ENCODE assay signal across 10 cellular contexts in the genomic region with DNA sequence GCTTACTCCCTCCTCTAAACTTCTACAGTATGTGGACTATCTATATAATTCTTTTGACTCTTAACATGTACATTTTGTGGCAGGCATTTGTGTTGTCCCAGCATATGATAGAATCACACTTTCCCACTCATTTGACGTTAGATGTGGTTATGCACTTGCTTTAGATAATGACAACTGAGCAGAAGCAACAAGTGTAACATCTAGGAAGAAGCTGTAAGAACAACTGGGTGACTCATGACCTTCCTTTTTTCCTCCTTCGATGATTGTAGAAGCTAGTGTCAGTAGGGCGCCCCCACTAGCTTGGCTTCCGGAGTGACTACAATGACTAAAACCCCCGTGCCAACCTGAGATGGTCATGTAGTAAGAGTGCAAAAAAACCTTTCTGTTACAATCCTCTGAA.
DNase-seq lines count a peak whose midpoint lies in the region; ATAC-seq and TF ChIP-seq lines count a peak whose summit lies in the region.
"Had no signal": no experiment of that assay in that cellular context is flagged by ENCODE, and none has a peak within 500 bp of the region (broad histone marks: within the 10 kb centered on the region; RNA-seq: fewer than 3 reads in every experiment).

No MANE protein-coding gene starts in this region.

- DNase-seq in NOMO-1 treated with DMSO at 0.1 percent for 48 hours (lab: John Stamatoyannopoulos, UW; ENCODE audit: unreplicated experiment), result peak; percentile 62
- no peak for DNase-seq in NOMO-1 treated with dmso at 0.1 percent for 144 hours (lab: John Stamatoyannopoulos, UW; ENCODE audit: unreplicated experiment)
- DNase-seq in activated T-cell treated with anti-CD3 and anti-CD28 coated beads, Interleukin-2, amount 50 U/mL, for 1 hour, result peak; percentile 66
- DNase-seq in natural killer cell, result peak; percentile 42
- DNase-seq in stimulated activated naive CD8-positive, alpha-beta T cell treated with anti-CD3 and anti-CD28 coated beads, Interleukin-15, amount 100 ng/mL, for 72 hours, result peak; percentile 61 to 81
- DNase-seq in endodermal cell, result no peak
- DNase-seq in NCI-H2196 treated with DMSO at 0.1 percent for 48 hours (lab: John Stamatoyannopoulos, UW; ENCODE audit: unreplicated experiment), result no peak
- no peak for DNase-seq in NCI-H524 (lab: John Stamatoyannopoulos, UW)

- intact Hi-C loops in natural killer cell (cut with micrococcal nuclease), result loop anchor here (1.0 kb wide), 2 partner anchors 16 to 75 kb away; a partner anchor contains a TSS

- 85 to 87% methylated on average over 2 to 5 of the region's 5 CpGs for WGBS in endodermal cell (ENCODE audit: insufficient coverage in 1 of 2, insufficient read length in 1 of 2), 2 experiments

- H3K27me3 ChIP-seq in endodermal cell (ENCODE audit: control insufficient read depth, insufficient read depth, low read length, poor library complexity, severe bottlenecking), result no peaks in the 10 kb centered on the region

- H3K27ac Mint-ChIP-seq in natural killer cell (peak overlapping the region; percentile 52 to 81), endodermal cell (no peak overlapping the region)
- H3K27ac Mint-ChIP-seq in stimulated activated naive CD8-positive, alpha-beta T cell treated with anti-CD3 and anti-CD28 coated beads, Interleukin-15, amount 100 ng/mL, for 72 hours, result peak overlapping the region; percentile 94 to 99

- TF ChIP-seq CTCF in natural killer cell (IDR thresholded peaks at IDR 0.05), result peak; percentile 10
- no peak for TF ChIP-seq CTCF in endodermal cell (conservative IDR thresholded peaks at IDR 0.05)

- H3K36me3 Mint-ChIP-seq in natural killer cell, result no peaks in the 10 kb centered on the region
- no peaks in the 10 kb centered on the region for H3K36me3 Mint-ChIP-seq in endodermal cell (ENCODE audit: low read depth)

- H3K27me3 Mint-ChIP-seq in natural killer cell (ENCODE audit: low read depth in 2 of 2) (no peaks in the 10 kb centered on the region), endodermal cell (ENCODE audit: insufficient read depth) (peaks cover 2% of the 10 kb centered on the region)
- no peaks in the 10 kb centered on the region for H3K27me3 Mint-ChIP-seq in stimulated activated naive CD8-positive, alpha-beta T cell treated with anti-CD3 and anti-CD28 coated beads, Interleukin-15, amount 100 ng/mL, for 72 hours

- H3K4me1 Mint-ChIP-seq in natural killer cell (peaks cover 15 to 25% of the 10 kb centered on the region in 2 donors), endodermal cell (peaks cover 5% of the 10 kb centered on the region)
- H3K4me1 Mint-ChIP-seq in stimulated activated naive CD8-positive, alpha-beta T cell treated with anti-CD3 and anti-CD28 coated beads, Interleukin-15, amount 100 ng/mL, for 72 hours, result peaks cover 65% of the 10 kb centered on the region

- H3K9me3 ChIP-seq in endodermal cell (ENCODE audit: control insufficient read depth, low read length), result no peaks in the 10 kb centered on the region
- H3K9me3 ChIP-seq: thoracic aorta had no signal

- no peak overlapping the region for H3K4me3 Mint-ChIP-seq in natural killer cell
- peak overlapping the region; percentile 52 to 70 for H3K4me3 Mint-ChIP-seq in stimulated activated naive CD8-positive, alpha-beta T cell treated with anti-CD3 and anti-CD28 coated beads, Interleukin-15, amount 100 ng/mL, for 72 hours
- no peak overlapping the region for H3K4me3 Mint-ChIP-seq in endodermal cell

- H3K9me3 Mint-ChIP-seq in natural killer cell (no peaks in the 10 kb centered on the region), endodermal cell (no peaks in the 10 kb centered on the region)
- no peaks in the 10 kb centered on the region for H3K9me3 Mint-ChIP-seq in stimulated activated naive CD8-positive, alpha-beta T cell treated with anti-CD3 and anti-CD28 coated beads, Interleukin-15, amount 100 ng/mL, for 72 hours

- peak; percentile 86 to 93 (median 88) for ATAC-seq in natural killer cell
- ATAC-seq in stimulated activated naive CD8-positive, alpha-beta T cell treated with anti-CD3 and anti-CD28 coated beads, Interleukin-15, amount 100 ng/mL, for 72 hours, result peak; percentile 89

- no peak overlapping the region for H3K9ac ChIP-seq in endodermal cell (ENCODE audit: extremely low read depth, low read length, poor library complexity, severe bottlenecking)

- H3K27ac ChIP-seq in endodermal cell (ENCODE audit: low read depth, low read length), result no peak overlapping the region
- H3K27ac ChIP-seq: 22Rv1, thoracic aorta had no signal

- no peaks in the 10 kb centered on the region for H3K4me1 ChIP-seq in endodermal cell (ENCODE audit: control insufficient read depth, insufficient read depth, low read length)

- H3K4me3 ChIP-seq in endodermal cell (ENCODE audit: low read length), result no peak overlapping the region
- H3K4me3 ChIP-seq: thoracic aorta had no signal

- no peaks in the 10 kb centered on the region for H3K36me3 ChIP-seq in endodermal cell (ENCODE audit: control insufficient read depth, insufficient read depth, low read length)
- H3K36me3 ChIP-seq: thoracic aorta had no signal

Comparison
In these comparisons a context has a peak if more than half of its experiments do, and no peak if none do; other contexts are left out.
1. DNase-seq: peak in NOMO-1 treated with DMSO at 0.1 percent for 48 hours (single experiment), activated T-cell treated with anti-CD3 and anti-CD28 coated beads, Interleukin-2, amount 50 U/mL, for 1 hour (single experiment), natural killer cell (single experiment) and stimulated activated naive CD8-positive, alpha-beta T cell treated with anti-CD3 and anti-CD28 coated beads, Interleukin-15, amount 100 ng/mL, for 72 hours (2 of 2); none in NOMO-1 treated with dmso at 0.1 percent for 144 hours (single experiment), endodermal cell (single experiment), NCI-H2196 treated with DMSO at 0.1 percent for 48 hours (single experiment) and NCI-H524 (0 of 2).
2. H3K4me3 Mint-ChIP-seq: peak in stimulated activated naive CD8-positive, alpha-beta T cell treated with anti-CD3 and anti-CD28 coated beads, Interleukin-15, amount 100 ng/mL, for 72 hours (2 of 2); none in natural killer cell (single experiment) and endodermal cell (single experiment).